17 cellular contexts compared by ENCODE assay signal in the genomic region with DNA sequence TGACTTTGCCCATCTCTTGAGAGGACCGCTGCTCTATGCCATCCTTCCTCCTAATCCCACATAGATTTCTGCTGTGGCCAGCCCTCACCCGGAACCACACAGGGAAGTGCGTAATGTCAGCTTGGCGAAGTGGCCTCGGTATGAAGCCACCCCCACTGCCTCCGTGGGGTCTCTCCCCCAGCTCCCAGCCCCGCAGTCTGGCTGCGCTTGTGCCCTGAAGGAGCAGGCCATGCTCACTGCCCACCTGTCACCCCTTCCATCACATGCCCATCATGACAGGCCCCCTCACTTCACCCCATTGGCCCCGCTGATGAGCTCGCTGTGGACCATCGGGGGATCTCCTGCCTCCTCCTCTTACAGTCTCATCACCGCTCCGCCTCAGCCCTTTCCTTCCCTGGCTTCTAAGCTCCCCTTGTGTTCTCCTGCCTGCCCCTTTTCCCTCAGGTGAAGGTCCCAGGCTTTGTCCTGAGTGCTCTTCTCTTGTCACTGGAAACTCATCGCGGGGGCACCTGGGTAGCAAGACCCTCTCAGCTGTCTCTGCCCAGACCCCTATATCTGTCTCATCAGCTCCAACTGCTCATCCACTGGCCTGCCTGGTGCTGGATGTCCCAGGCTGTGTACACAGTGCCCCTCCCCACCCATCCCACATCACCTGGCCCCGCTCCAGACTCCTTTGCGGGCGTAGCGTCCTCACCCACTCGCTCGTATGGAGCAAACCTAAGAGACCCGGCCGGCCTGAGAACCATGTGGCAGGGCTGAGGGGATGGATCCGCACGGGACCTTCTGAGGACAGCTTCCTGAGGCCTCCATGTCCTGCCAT.
A peak's percentile ranks its signal among the peaks of the same experiment; 100 is the strongest.
DNase-seq lines count a peak whose midpoint lies in the region; ATAC-seq and TF ChIP-seq lines count a peak whose summit lies in the region.
"Had no signal": no experiment of that assay in that cellular context is flagged by ENCODE, and none has a peak within 500 bp of the region (broad histone marks: within the 10 kb centered on the region; RNA-seq: fewer than 3 reads in every experiment).

No MANE protein-coding gene starts in this region.

- H3K4me1 ChIP-seq in left ventricle myocardium inferior, result no peaks in the 10 kb centered on the region
- peaks cover 34% of the 10 kb centered on the region for H3K4me1 ChIP-seq in fibroblast of lung (ENCODE audit: control insufficient read depth, extremely low read depth, insufficient read depth, low read length)
- peaks cover 36% of the 10 kb centered on the region for H3K4me1 ChIP-seq in osteoblast (ENCODE audit: insufficient read depth, low read length)
- H3K4me1 ChIP-seq: Caco-2 had no signal

- H2AFZ ChIP-seq in fibroblast of lung (ENCODE audit: low read length) (no peak overlapping the region), osteoblast (ENCODE audit: low read length) (no peak overlapping the region)

- CTCF ChIA-PET in activated CD4-positive, alpha-beta T cell treated with anti-CD3 and anti-CD28 coated beads for 36 hours (lab: Charles Lee), result no interaction called here
- CTCF ChIA-PET in activated naive CD4-positive, alpha-beta T cell treated with anti-CD3 and anti-CD28 coated beads for 36 hours (lab: Charles Lee), result interaction anchor here (0.6 kb wide), 1 partner anchor 226 kb away, joined by 3 read pairs; no protein-coding TSS in a partner anchor
- CTCF ChIA-PET in GM10248 (lab: Yijun Ruan, JAX), result no interaction called here

- H3K27ac ChIP-seq in left ventricle myocardium inferior (replicated peaks) (no peak overlapping the region), fibroblast of lung (ENCODE audit: insufficient read depth, low read length) (peak overlapping the region; percentile 42), osteoblast (ENCODE audit: low read depth, low read length) (peak overlapping the region; percentile 72)

- no peaks in the 10 kb centered on the region for H3K4me1 Mint-ChIP-seq in activated CD4-positive, alpha-beta T cell treated with anti-CD3 and anti-CD28 coated beads for 36 hours
- H3K4me1 Mint-ChIP-seq in activated naive CD4-positive, alpha-beta T cell treated with anti-CD3 and anti-CD28 coated beads for 36 hours (ENCODE audit: low read depth), result no peaks in the 10 kb centered on the region
- H3K4me1 Mint-ChIP-seq: CD14-positive monocyte had no signal

- no peaks in the 10 kb centered on the region for H3K9me3 Mint-ChIP-seq in activated CD4-positive, alpha-beta T cell treated with anti-CD3 and anti-CD28 coated beads for 36 hours (ENCODE audit: low read depth)
- H3K9me3 Mint-ChIP-seq in activated naive CD4-positive, alpha-beta T cell treated with anti-CD3 and anti-CD28 coated beads for 36 hours, result no peaks in the 10 kb centered on the region

- POLR2A ChIA-PET in activated CD4-positive, alpha-beta T cell treated with anti-CD3 and anti-CD28 coated beads for 36 hours (lab: Charles Lee), result no interaction called here
- POLR2A ChIA-PET in GM10248 (lab: Yijun Ruan, JAX), result no interaction called here

- DNase-seq in left ventricle myocardium superior (peak; percentile 21), left ventricle myocardium inferior (no peak), fibroblast of lung (ENCODE audit: low read depth in 2 of 2) (no peak), osteoblast (ENCODE audit: insufficient read length, low spot score, missing footprints) (peak; percentile 63), DMS53 treated with DMSO at 0.1 percent for 48 hours (lab: John Stamatoyannopoulos, UW; ENCODE audit: unreplicated experiment) (no peak), GM10248 (ENCODE audit: extremely low spot score) (no peak)
- no peak for DNase-seq in activated CD4-positive, alpha-beta T cell treated with anti-CD3 and anti-CD28 coated beads for 36 hours
- no peak for DNase-seq in activated naive CD4-positive, alpha-beta T cell treated with anti-CD3 and anti-CD28 coated beads for 36 hours
- DNase-seq: Caco-2, KBM-7, NCI-H1092 treated with DMSO at 0.1 percent for 48 hours, NCI-H1694, NCI-H345, NCI-H69, PC-3 had no signal

- H3K9me3 ChIP-seq in left ventricle myocardium inferior (replicated peaks) (no peaks in the 10 kb centered on the region), fibroblast of lung (ENCODE audit: control insufficient read depth, insufficient read depth, low read depth, low read length) (no peaks in the 10 kb centered on the region), osteoblast (ENCODE audit: low read depth, low read length) (no peaks in the 10 kb centered on the region)
- H3K9me3 ChIP-seq: Caco-2 had no signal

- H3K4me2 ChIP-seq in fibroblast of lung (ENCODE audit: extremely low read depth, insufficient read depth, low read length) (no peak overlapping the region), osteoblast (ENCODE audit: insufficient read depth, low read length) (no peak overlapping the region)

- H3K27ac Mint-ChIP-seq in activated CD4-positive, alpha-beta T cell treated with anti-CD3 and anti-CD28 coated beads for 36 hours, result no peak overlapping the region
- H3K27ac Mint-ChIP-seq in activated naive CD4-positive, alpha-beta T cell treated with anti-CD3 and anti-CD28 coated beads for 36 hours, result no peak overlapping the region
- H3K27ac Mint-ChIP-seq: CD14-positive monocyte had no signal

- TF ChIP-seq CTCF in left ventricle myocardium inferior (IDR thresholded peaks at IDR 0.05; ENCODE audit: borderline replicate concordance) (no peak), fibroblast of lung (conservative IDR thresholded peaks at IDR 0.05 in 1 of 2, IDR thresholded peaks at IDR 0.05 in 1 of 2; ENCODE audit: low read depth in 1 of 2, low read length in 2 of 2) (no peak), osteoblast (IDR thresholded peaks at IDR 0.05; ENCODE audit: extremely low read depth, low read depth, low read length) (no peak), GM10248 (IDR thresholded peaks at IDR 0.05; ENCODE audit: control extremely low read depth, extremely low read depth, low read depth, missing control alignments) (no peak)

- H3K36me3 ChIP-seq in left ventricle myocardium inferior, result no peaks in the 10 kb centered on the region
- H3K36me3 ChIP-seq in fibroblast of lung (ENCODE audit: control insufficient read depth, insufficient read depth, low read length), result no peaks in the 10 kb centered on the region
- peaks cover 6% of the 10 kb centered on the region for H3K36me3 ChIP-seq in osteoblast (ENCODE audit: insufficient read depth, low read length)

- no peaks in the 10 kb centered on the region for H3K27me3 Mint-ChIP-seq in activated CD4-positive, alpha-beta T cell treated with anti-CD3 and anti-CD28 coated beads for 36 hours
- no peaks in the 10 kb centered on the region for H3K27me3 Mint-ChIP-seq in activated naive CD4-positive, alpha-beta T cell treated with anti-CD3 and anti-CD28 coated beads for 36 hours (ENCODE audit: low read depth)

- H3K27me3 ChIP-seq in left ventricle myocardium inferior (ENCODE audit: low read depth) (peaks cover 47% of the 10 kb centered on the region), fibroblast of lung (ENCODE audit: control insufficient read depth, insufficient read depth, low read length) (no peaks in the 10 kb centered on the region), osteoblast (ENCODE audit: insufficient read depth, low read length) (no peaks in the 10 kb centered on the region)

- H3K79me2 ChIP-seq in fibroblast of lung (ENCODE audit: control insufficient read depth, insufficient read depth, low read length), result peaks cover 11% of the 10 kb centered on the region
- peaks cover 34% of the 10 kb centered on the region for H3K79me2 ChIP-seq in osteoblast (ENCODE audit: insufficient read depth, low read length)

- no peaks in the 10 kb centered on the region for H3K36me3 Mint-ChIP-seq in activated CD4-positive, alpha-beta T cell treated with anti-CD3 and anti-CD28 coated beads for 36 hours (ENCODE audit: low read depth)
- H3K36me3 Mint-ChIP-seq in activated naive CD4-positive, alpha-beta T cell treated with anti-CD3 and anti-CD28 coated beads for 36 hours (ENCODE audit: low read depth), result no peaks in the 10 kb centered on the region
- H3K36me3 Mint-ChIP-seq: CD14-positive monocyte had no signal

- H3K4me3 Mint-ChIP-seq in activated CD4-positive, alpha-beta T cell treated with anti-CD3 and anti-CD28 coated beads for 36 hours, result no peak overlapping the region
- H3K4me3 Mint-ChIP-seq in activated naive CD4-positive, alpha-beta T cell treated with anti-CD3 and anti-CD28 coated beads for 36 hours, result no peak overlapping the region
- H3K4me3 Mint-ChIP-seq: CD14-positive monocyte had no signal

- intact Hi-C loops in left ventricle myocardium superior (cut with micrococcal nuclease) (no loop called here), left ventricle myocardium inferior (cut with micrococcal nuclease) (no loop called here)
- intact Hi-C loops in activated CD4-positive, alpha-beta T cell treated with anti-CD3 and anti-CD28 coated beads for 36 hours (cut with DNase I, micrococcal nuclease), result no loop called here
- intact Hi-C loops in activated naive CD4-positive, alpha-beta T cell treated with anti-CD3 and anti-CD28 coated beads for 36 hours (cut with micrococcal nuclease), result no loop called here

- H4K20me1 ChIP-seq in fibroblast of lung (ENCODE audit: control insufficient read depth, extremely low read depth, insufficient read depth, low read length), result no peaks in the 10 kb centered on the region
- peaks cover 32% of the 10 kb centered on the region for H4K20me1 ChIP-seq in osteoblast (ENCODE audit: insufficient read depth, low read length)

- H3K9ac ChIP-seq in fibroblast of lung (ENCODE audit: insufficient read depth, low read length), result no peak overlapping the region

- H3K4me3 ChIP-seq in left ventricle myocardium inferior (no peak overlapping the region), fibroblast of lung (replicated peaks in 1 of 4; ENCODE audit: control extremely low read depth in 1 of 4, insufficient read depth in 1 of 4, low read depth in 3 of 4, low read length in 4 of 4) (no peak overlapping the region), osteoblast (ENCODE audit: insufficient read depth, low read length) (no peak overlapping the region)
- H3K4me3 ChIP-seq: GM12878 had no signal

- no peak for ATAC-seq in left ventricle myocardium superior
- no peak for ATAC-seq in activated CD4-positive, alpha-beta T cell treated with anti-CD3 and anti-CD28 coated beads for 36 hours
- ATAC-seq: GM12878 had no signal

Comparison
In these comparisons a context has a peak if more than half of its experiments do, and no peak if none do; other contexts are left out.
1. DNase-seq: peak in left ventricle myocardium superior (single experiment) and osteoblast (single experiment); none in left ventricle myocardium inferior (single experiment), fibroblast of lung (0 of 2), DMS53 treated with DMSO at 0.1 percent for 48 hours (single experiment), activated CD4-positive, alpha-beta T cell treated with anti-CD3 and anti-CD28 coated beads for 36 hours (single experiment), activated naive CD4-positive, alpha-beta T cell treated with anti-CD3 and anti-CD28 coated beads for 36 hours (single experiment) and GM10248 (single experiment).